ENCODE assay signal across 21 cellular contexts in genomic region chr14:36785511-36785910, GRCh38.
"Had no signal": no experiment of that assay in that cellular context is flagged by ENCODE, and none has a peak within 500 bp of the region (broad histone marks: within the 10 kb centered on the region; RNA-seq: fewer than 3 reads in every experiment).

No MANE protein-coding gene starts in this region.

- H3K9me3 ChIP-seq: body of pancreas had no signal

- ATAC-seq: activated CD8-positive, alpha-beta T cell treated with anti-CD3 and anti-CD28 coated beads for 36 hours; body of pancreas; natural killer cell treated with Interleukin-12 subunit alpha and Interleukin-12 subunit beta and Interleukin-15 and Interleukin-18, amount 100 ng/mL, for 72 hours; sciatic nerve; stimulated activated effector memory CD8-positive, alpha-beta T cell treated with anti-CD3 and anti-CD28 coated beads, Interleukin-12 subunit alpha, Interleukin-12 subunit beta, amount 100 ng/mL, for 72 hours had no signal

- H3K4me2 ChIP-seq: smooth muscle cell had no signal

- H3K27ac ChIP-seq: body of pancreas, dorsolateral prefrontal cortex, epithelial cell of prostate, parathyroid adenoma had no signal

- H3K4me3 ChIP-seq: body of pancreas, dorsolateral prefrontal cortex, lung, smooth muscle cell had no signal

- H3K27me3 ChIP-seq: body of pancreas had no signal

- H3K4me1 ChIP-seq: body of pancreas, parathyroid adenoma had no signal

- H3K9ac ChIP-seq: parathyroid adenoma had no signal

- FAIRE-seq: colon, frontal cortex had no signal

- H3K79me2 ChIP-seq: parathyroid adenoma had no signal

- DNase-seq: activated CD4-positive, alpha-beta T cell treated with anti-CD3 and anti-CD28 coated beads for 48 hours; activated CD4-positive, CD25-positive, alpha-beta regulatory T cell; activated CD8-positive, alpha-beta T cell treated with anti-CD3 and anti-CD28 coated beads for 36 hours; activated naive CD4-positive, alpha-beta T cell treated with anti-CD3 and anti-CD28 coated beads for 36 hours; activated T-cell treated with anti-CD3 and anti-CD28 coated beads, Interleukin-2, amount 50 U/mL, for 24 hours; body of pancreas; caudate nucleus; dorsolateral prefrontal cortex; hypothalamus; islet precursor cell; stimulated activated CD4-positive, alpha-beta T cell treated with anti-CD3 and anti-CD28 coated beads, Interleukin-4, amount 100 ng/mL, for 1 hour; T1000 had no signal

- H2AFZ ChIP-seq: parathyroid adenoma had no signal
